ENCODE assay signal across 9 cellular contexts in the genomic region with DNA sequence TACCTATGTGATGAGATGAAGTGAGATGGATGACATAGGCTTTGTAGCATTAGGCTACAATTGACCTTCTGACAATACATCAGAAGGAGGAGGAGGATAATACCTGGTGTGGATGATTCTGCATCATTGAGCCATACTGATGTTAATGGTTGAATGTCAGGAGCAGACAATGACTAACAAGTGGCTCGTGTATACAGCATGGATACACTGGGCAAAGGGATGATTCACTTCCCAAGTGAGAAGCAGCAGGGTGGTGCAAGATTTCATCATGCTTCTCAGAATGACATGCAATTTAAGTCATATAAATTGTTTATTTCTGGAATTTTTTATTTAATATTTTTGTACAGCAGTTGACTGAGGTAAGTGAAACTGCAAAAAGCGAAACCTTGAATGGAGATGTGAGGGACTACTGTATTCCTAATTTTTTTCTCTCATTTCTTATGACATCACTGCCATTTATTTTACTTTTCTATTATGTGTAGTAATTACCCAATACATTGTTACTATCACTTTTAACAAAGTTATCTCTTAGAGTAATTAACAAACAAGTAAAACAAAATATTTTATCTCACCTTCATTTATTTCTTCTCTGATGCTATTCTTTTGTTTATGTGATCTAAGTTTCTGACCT. TPM values are rescaled to one million over a fixed set of nuclear protein-coding genes. Genes with fewer than 3 reads are reported as not detected.
DNase-seq lines count a peak whose midpoint lies in the region; ATAC-seq, FAIRE-seq and TF ChIP-seq lines count a peak whose summit lies in the region.
"Had no signal": no experiment of that assay in that cellular context is flagged by ENCODE, and none has a peak within 500 bp of the region (broad histone marks: within the 10 kb centered on the region; RNA-seq: fewer than 3 reads in every experiment).

No MANE protein-coding gene starts in this region.

- peak; percentile 89 for DNase-seq in ACHN
- peak; percentile 4 for DNase-seq in H54 (ENCODE audit: insufficient read length, low spot score)
- peak; percentile 55 for DNase-seq in RWPE1 (ENCODE audit: low spot score)
- DNase-seq in foreskin fibroblast: peak; percentile 51 to 90
- DNase-seq in NCI-H2107 (lab: John Stamatoyannopoulos, UW): no peak
- DNase-seq in mesenteric fat pad (ENCODE audit: low spot score): no peak
- DNase-seq in NCI-H2029 (lab: John Stamatoyannopoulos, UW): no peak
- DNase-seq: natural killer cell had no signal

- POLR2A ChIA-PET in RWPE1 (lab: Yijun Ruan, JAX; ENCODE audit: low non-redundant PET): no interaction called here

- peak; percentile 97 for FAIRE-seq in H54 (lab: Jason Lieb, UNC)

- no peak for TF ChIP-seq POLR2A in H54 (IDR thresholded peaks at IDR 0.05; ENCODE audit: low read depth, low read length)

- in situ Hi-C loops in ACHN (cut with HindIII; ENCODE audit: low pct_ligation_motif_present, low pct_unique_long_range_greater_than_20kb, low sequenced_read_pairs): no loop called here

- CTCF ChIA-PET in RWPE1 (lab: Yijun Ruan, JAX): no interaction called here

- ATAC-seq in GM21619 (IDR thresholded peaks at IDR 0.05; ENCODE audit: unreplicated experiment): no peak
- ATAC-seq: natural killer cell had no signal

- H3K27ac ChIP-seq in RWPE1: no peak overlapping the region

- no peak for TF ChIP-seq CTCF in RWPE1 (conservative IDR thresholded peaks at IDR 0.05; ENCODE audit: low read depth)
- no peak for TF ChIP-seq CTCF in foreskin fibroblast (IDR thresholded peaks at IDR 0.05; ENCODE audit: low read depth, low read length)

- H3K4me3 ChIP-seq in foreskin fibroblast (ENCODE audit: low read depth in 1 of 2, low read length in 2 of 2): no peak overlapping the region

RNA-seq across cellular contexts. Expression of gene COP1, which starts 34.4 kb away (rescaled TPM):
- 41.4 TPM for total RNA-seq in mesenteric fat pad

Comparison
In these comparisons a context has a peak if more than half of its experiments do, and no peak if none do; other contexts are left out.
1. DNase-seq: peak in ACHN (single experiment), H54 (single experiment), RWPE1 (single experiment) and foreskin fibroblast (2 of 2); none in NCI-H2107 (single experiment), mesenteric fat pad (single experiment) and NCI-H2029 (single experiment).